8 cellular contexts compared by ENCODE assay signal in genomic region chr5:157651623-157652376, GRCh38. TPM values are rescaled to one million over a fixed set of nuclear protein-coding genes. Genes with fewer than 3 reads are reported as not detected.
DNase-seq lines count a peak whose midpoint lies in the region; ATAC-seq and TF ChIP-seq lines count a peak whose summit lies in the region.

No MANE protein-coding gene starts in this region.

- H3K9me3 ChIP-seq in cardiac muscle cell (ENCODE audit: low read depth) (peaks cover 6% of the 10 kb centered on the region), skeletal muscle satellite cell (replicated peaks; ENCODE audit: low read length) (peaks cover 6% of the 10 kb centered on the region)

- H3K36me3 ChIP-seq in cardiac muscle cell, result no peaks in the 10 kb centered on the region
- no peaks in the 10 kb centered on the region for H3K36me3 ChIP-seq in skeletal muscle satellite cell (ENCODE audit: insufficient read depth, low read length)

- peak in 2 of 3 experiments; percentile 83 to 95 for DNase-seq in NCI-H1417 (lab: John Stamatoyannopoulos, UW)
- DNase-seq in activated effector memory CD4-positive, alpha-beta T cell treated with Interleukin-2 at 50 U/mL for 16 hours, result peak; percentile 83
- peak in 1 of 2 donors; percentile 83 for DNase-seq in cardiac muscle cell (ENCODE audit: low read depth in 1 of 2, low spot score in 1 of 2)
- DNase-seq in SKM-1 treated with dmso at 0.1 percent for 144 hours (lab: John Stamatoyannopoulos, UW; ENCODE audit: unreplicated experiment), result no peak
- DNase-seq in NCI-H2171 (lab: John Stamatoyannopoulos, UW), result no peak
- no peak for DNase-seq in pons (ENCODE audit: low spot score)

- H3K27me3 ChIP-seq in cardiac muscle cell (no peaks in the 10 kb centered on the region), skeletal muscle satellite cell (ENCODE audit: control insufficient read depth, insufficient read depth, low read length) (no peaks in the 10 kb centered on the region)

- ATAC-seq in GM19452 (IDR thresholded peaks at IDR 0.05; ENCODE audit: unreplicated experiment), result peak; percentile 89

- no peak overlapping the region for H3K27ac ChIP-seq in cardiac muscle cell

- no peak overlapping the region for H3K9ac ChIP-seq in skeletal muscle satellite cell (ENCODE audit: low read depth, low read length)

- peak; percentile 52 for TF ChIP-seq CTCF in cardiac muscle cell (IDR thresholded peaks at IDR 0.05; ENCODE audit: low read depth, low read length)

- H3K4me1 ChIP-seq in cardiac muscle cell (ENCODE audit: low read depth) (no peaks in the 10 kb centered on the region), skeletal muscle satellite cell (ENCODE audit: control insufficient read depth, insufficient read depth, low read length) (peaks cover 16% of the 10 kb centered on the region)

- H3K4me2 ChIP-seq in skeletal muscle satellite cell (ENCODE audit: low read length), result peak overlapping the region; percentile 48

- H3K4me3 ChIP-seq in cardiac muscle cell, result no peak overlapping the region
- H3K4me3 ChIP-seq in skeletal muscle satellite cell (ENCODE audit: low read length), result peak overlapping the region; percentile 35

RNA-seq across cellular contexts. Expression of gene SOX30, which starts 0.4 kb away (rescaled TPM):
- total RNA-seq in cardiac muscle cell, result 0.07 TPM in 1 of 2 replicates, not detected in the other
- polyA plus RNA-seq in cardiac muscle cell, result not detected in 2 replicates
- under 0.01 TPM in 1 of 2 replicates, not detected in the other for total RNA-seq in skeletal muscle satellite cell (2012; rRNA removed)

RNA-seq across cellular contexts. Expression of gene C5orf52, which starts 19.5 kb away (rescaled TPM):
- not detected in 2 replicates for total RNA-seq in cardiac muscle cell
- not detected in 2 replicates for polyA plus RNA-seq in cardiac muscle cell
- not detected in 2 replicates for total RNA-seq in skeletal muscle satellite cell (2012; rRNA removed)

Comparison
In these comparisons a context has a peak if more than half of its experiments do, and no peak if none do; other contexts are left out.
1. DNase-seq: peak in NCI-H1417 (2 of 3) and activated effector memory CD4-positive, alpha-beta T cell treated with Interleukin-2 at 50 U/mL for 16 hours (single experiment); none in SKM-1 treated with dmso at 0.1 percent for 144 hours (single experiment), NCI-H2171 (single experiment) and pons (single experiment).